Comparison of ENCODE assay signal across 17 cellular contexts in genomic region chr3:177647876-177648275, GRCh38.
DNase-seq lines count a peak whose midpoint lies in the region; ATAC-seq and TF ChIP-seq lines count a peak whose summit lies in the region.
"Had no signal": no experiment of that assay in that cellular context is flagged by ENCODE, and none has a peak within 500 bp of the region (broad histone marks: within the 10 kb centered on the region; RNA-seq: fewer than 3 reads in every experiment).

No MANE protein-coding gene starts in this region.

- H3K4me3 Mint-ChIP-seq in activated CD4-positive, alpha-beta memory T cell treated with anti-CD3 and anti-CD28 coated beads, Interleukin-2, amount 10 ng/mL, durations not matched to agents 7 days and 5 days = no peak overlapping the region
- H3K4me3 Mint-ChIP-seq in natural killer cell = peak overlapping the region; percentile 91
- H3K4me3 Mint-ChIP-seq: nephron had no signal

- in situ Hi-C loops in ACHN (cut with HindIII; ENCODE audit: low pct_ligation_motif_present, low pct_unique_long_range_greater_than_20kb, low sequenced_read_pairs) = no loop called here

- H3K9me3 Mint-ChIP-seq in activated CD4-positive, alpha-beta memory T cell treated with anti-CD3 and anti-CD28 coated beads, Interleukin-2, amount 10 ng/mL, durations not matched to agents 7 days and 5 days = no peaks in the 10 kb centered on the region
- no peaks in the 10 kb centered on the region for H3K9me3 Mint-ChIP-seq in natural killer cell
- H3K9me3 Mint-ChIP-seq: nephron had no signal

- H3K4me3 ChIP-seq in MM.1S (ENCODE audit: low read length) = no peak overlapping the region
- H3K4me3 ChIP-seq: body of pancreas, SJCRH30, vagina had no signal

- peak overlapping the region; percentile 47 for H3K27ac Mint-ChIP-seq in activated CD4-positive, alpha-beta memory T cell treated with anti-CD3 and anti-CD28 coated beads, Interleukin-2, amount 10 ng/mL, durations not matched to agents 7 days and 5 days
- peak overlapping the region; percentile 88 for H3K27ac Mint-ChIP-seq in natural killer cell
- H3K27ac Mint-ChIP-seq: nephron had no signal

- H3K36me3 Mint-ChIP-seq in activated CD4-positive, alpha-beta memory T cell treated with anti-CD3 and anti-CD28 coated beads, Interleukin-2, amount 10 ng/mL, durations not matched to agents 7 days and 5 days (ENCODE audit: low read depth) = no peaks in the 10 kb centered on the region
- no peaks in the 10 kb centered on the region for H3K36me3 Mint-ChIP-seq in natural killer cell

- no peak overlapping the region for H2AFZ ChIP-seq in MM.1S (ENCODE audit: low read length)

- CTCF ChIA-PET in activated CD4-positive, alpha-beta memory T cell treated with anti-CD3 and anti-CD28 coated beads, Interleukin-2, amount 10 ng/mL, durations not matched to agents 7 days and 5 days (lab: Charles Lee) = interaction anchor here (0.7 kb wide), 1 partner anchor 450 kb away, joined by 3 read pairs; no protein-coding TSS in a partner anchor

- H3K9ac ChIP-seq in MM.1S (ENCODE audit: low read length) = no peak overlapping the region

- H3K9me2 ChIP-seq in MM.1S (replicated peaks; ENCODE audit: insufficient read depth, low read length) = no peaks in the 10 kb centered on the region

- DNase-seq in COR-L47 (lab: John Stamatoyannopoulos, UW) (peak; percentile 29), MM.1S (no peak), natural killer cell (no peak), ACHN (no peak)
- peak; percentile 19 for DNase-seq in activated CD4-positive, alpha-beta memory T cell treated with anti-CD3 and anti-CD28 coated beads, Interleukin-2, amount 10 ng/mL, durations not matched to agents 7 days and 5 days
- DNase-seq: activated CD8-positive, alpha-beta memory T cell treated with anti-CD3 and anti-CD28 coated beads, Interleukin-2, amount 50 U/mL, for 48 hours; body of pancreas; Calu3; left ventricle myocardium superior; NCI-H2081 treated with DMSO at 0.1 percent for 48 hours; SJCRH30; stimulated activated CD4-positive, alpha-beta T cell treated with anti-CD3 and anti-CD28 coated beads, Interleukin-4, amount 100 ng/mL, for 1 hour had no signal

- no peaks in the 10 kb centered on the region for H3F3A ChIP-seq in MM.1S (ENCODE audit: insufficient read depth, low read length)

- no peaks in the 10 kb centered on the region for H4K20me1 ChIP-seq in MM.1S (ENCODE audit: insufficient read depth, low read length)

- ATAC-seq in natural killer cell (peak; percentile 48 to 65 (median 57)), GM21786 (IDR thresholded peaks at IDR 0.05; ENCODE audit: unreplicated experiment) (no peak)
- no peak for ATAC-seq in activated CD4-positive, CD25-positive, alpha-beta regulatory T cell treated with anti-CD3 and anti-CD28 coated beads, Interleukin-2, amount 50 U/mL, for 24 hours
- ATAC-seq: body of pancreas, left ventricle myocardium superior had no signal

- H3K36me3 ChIP-seq in MM.1S (replicated peaks; ENCODE audit: insufficient read depth, low read length) = no peaks in the 10 kb centered on the region
- H3K36me3 ChIP-seq: SJCRH30, vagina had no signal

- H3K27me3 ChIP-seq in MM.1S (replicated peaks; ENCODE audit: insufficient read depth, low read length) = no peaks in the 10 kb centered on the region
- H3K27me3 ChIP-seq: body of pancreas, SJCRH30, vagina had no signal

- POLR2A ChIA-PET in activated CD4-positive, alpha-beta memory T cell treated with anti-CD3 and anti-CD28 coated beads, Interleukin-2, amount 10 ng/mL, durations not matched to agents 7 days and 5 days (lab: Charles Lee) = interaction anchor here (1.0 to 1.5 kb wide), 2 partner anchors 31 to 287 kb away, joined by 4 read pairs; no protein-coding TSS in a partner anchor

- no peak overlapping the region for H3K27ac ChIP-seq in MM.1S (ENCODE audit: low read length)
- H3K27ac ChIP-seq: body of pancreas, HL-60, SJCRH30, vagina had no signal

- H3K27me3 Mint-ChIP-seq in activated CD4-positive, alpha-beta memory T cell treated with anti-CD3 and anti-CD28 coated beads, Interleukin-2, amount 10 ng/mL, durations not matched to agents 7 days and 5 days = no peaks in the 10 kb centered on the region
- no peaks in the 10 kb centered on the region for H3K27me3 Mint-ChIP-seq in natural killer cell (ENCODE audit: low read depth in 2 of 2)

- intact Hi-C loops in natural killer cell (cut with micrococcal nuclease) = loop anchor here (2.0 to 5.0 kb wide), 2 partner anchors 34 to 51 kb away; no protein-coding TSS in a partner anchor

- peaks cover 34% of the 10 kb centered on the region for H3K4me1 Mint-ChIP-seq in activated CD4-positive, alpha-beta memory T cell treated with anti-CD3 and anti-CD28 coated beads, Interleukin-2, amount 10 ng/mL, durations not matched to agents 7 days and 5 days
- peaks cover 62 to 70% of the 10 kb centered on the region in 2 donors for H3K4me1 Mint-ChIP-seq in natural killer cell

- no peaks in the 10 kb centered on the region for H3K9me3 ChIP-seq in MM.1S (replicated peaks; ENCODE audit: insufficient read depth, low read length)
- H3K9me3 ChIP-seq: body of pancreas, SJCRH30, vagina had no signal

- no peaks in the 10 kb centered on the region for H3K79me2 ChIP-seq in MM.1S (ENCODE audit: low read length)

- H3K4me2 ChIP-seq in MM.1S (ENCODE audit: low read depth, low read length) = 0 out of 2 replicates have a peak overlapping the region, but pooled peaks have one; percentile 4

- TF ChIP-seq CTCF in MM.1S (IDR thresholded peaks at IDR 0.05; ENCODE audit: low read length) (no peak), natural killer cell (IDR thresholded peaks at IDR 0.05) (no peak)

- peaks cover 12% of the 10 kb centered on the region for H3K4me1 ChIP-seq in MM.1S (ENCODE audit: low read length)
- H3K4me1 ChIP-seq: body of pancreas, SJCRH30, vagina had no signal

Comparison
In these comparisons a context has a peak if more than half of its experiments do, and no peak if none do; other contexts are left out.
1. DNase-seq: peak in COR-L47 (single experiment) and activated CD4-positive, alpha-beta memory T cell treated with anti-CD3 and anti-CD28 coated beads, Interleukin-2, amount 10 ng/mL, durations not matched to agents 7 days and 5 days (single experiment); none in MM.1S (single experiment), natural killer cell (single experiment) and ACHN (single experiment).
2. ATAC-seq: peak in natural killer cell (3 of 3); none in GM21786 (single experiment) and activated CD4-positive, CD25-positive, alpha-beta regulatory T cell treated with anti-CD3 and anti-CD28 coated beads, Interleukin-2, amount 50 U/mL, for 24 hours (0 of 2).